ENCODE assay signal across 1 cellular context in genomic region chr20:64315381-64315780, GRCh38.
A peak's percentile ranks its signal among the peaks of the same experiment; 100 is the strongest.
TF ChIP-seq lines count a peak whose summit lies in the region.

No MANE protein-coding gene starts in this region.

TF ChIP-seq in HepG2, 621 proteins besides CTCF, POLR2A, EP300 and RAD21:
- TF ChIP-seq FOSL2 (CRISPR knock-in tag; IDR thresholded peaks at IDR 0.05) (peak; percentile 74), NR2F1 (CRISPR knock-in tag; IDR thresholded peaks at IDR 0.05) (peak in 1 of 2 experiments; percentile 65; a peak in 2 of 4 replicates), FOSL1 (CRISPR knock-in tag; IDR thresholded peaks at IDR 0.05; ENCODE audit: borderline replicate concordance) (peak; percentile 42; the same call in 1 of the 2 replicates)
